Comparison of ENCODE assay signal across 12 cellular contexts in the genomic region with DNA sequence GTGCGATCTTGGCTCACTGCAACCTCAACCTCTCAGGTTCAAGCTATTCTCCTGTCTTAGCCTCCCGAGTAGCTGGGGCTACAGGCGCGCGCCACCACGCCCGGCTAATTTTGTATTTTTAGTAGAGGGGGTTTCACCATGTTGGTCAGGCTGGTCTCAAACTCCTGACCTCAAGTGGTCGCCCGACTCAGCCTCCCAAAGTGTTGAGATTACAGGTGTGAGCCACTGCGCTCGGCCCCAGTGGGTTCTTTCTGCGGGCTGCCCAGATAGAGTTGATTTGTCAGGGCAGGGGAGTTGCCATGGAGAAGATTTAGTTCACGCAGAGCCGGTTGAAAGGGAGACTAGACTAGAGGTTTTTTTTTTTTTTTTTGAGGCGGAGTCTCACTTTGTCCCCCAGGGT. TPM values are rescaled to one million over a fixed set of nuclear protein-coding genes. Genes with fewer than 3 reads are reported as not detected.
DNase-seq lines count a peak whose midpoint lies in the region; ATAC-seq and TF ChIP-seq lines count a peak whose summit lies in the region.
"Had no signal": no experiment of that assay in that cellular context is flagged by ENCODE, and none has a peak within 500 bp of the region (broad histone marks: within the 10 kb centered on the region; RNA-seq: fewer than 3 reads in every experiment).

No MANE protein-coding gene starts in this region.

- H3K9me3 Mint-ChIP-seq in CD4-positive, alpha-beta memory T cell: no peaks in the 10 kb centered on the region
- H3K9me3 Mint-ChIP-seq in HFFc6: no peaks in the 10 kb centered on the region
- H3K9me3 Mint-ChIP-seq in activated T-helper 17 cell treated with anti-CD3 and anti-CD28 coated beads, Interleukin-2, amount 50 U/mL, for 72 hours: no peaks in the 10 kb centered on the region
- H3K9me3 Mint-ChIP-seq in mesothelial cell of epicardium: peaks cover 2% of the 10 kb centered on the region

- H3K27me3 ChIP-seq in CD4-positive, alpha-beta memory T cell (ENCODE audit: insufficient read depth, low read length): no peaks in the 10 kb centered on the region

- DNase-seq in CD4-positive, alpha-beta memory T cell: no peak
- DNase-seq in HFFc6: no peak
- no peak for DNase-seq in mesothelial cell of epicardium (ENCODE audit: low spot score in 2 of 2, unreplicated experiment in 2 of 2)
- no peak for DNase-seq in stimulated activated CD4-positive, alpha-beta T cell treated with anti-CD3 and anti-CD28 coated beads, Interleukin-2, amount 100 ng/mL, for 48 hours
- no peak for DNase-seq in NCI-H446 (lab: John Stamatoyannopoulos, UW)
- DNase-seq: dermis blood vessel endothelial cell, MV-4-11, NCI-H524 treated with DMSO at 0.1 percent for 48 hours had no signal

- H3K4me3 ChIP-seq in CD4-positive, alpha-beta memory T cell (ENCODE audit: low read length in 2 of 2): no peak overlapping the region

- H3K4me1 ChIP-seq in CD4-positive, alpha-beta memory T cell (ENCODE audit: insufficient read depth, low read length): peaks cover 24% of the 10 kb centered on the region

- no peak for ATAC-seq in activated T-helper 17 cell treated with anti-CD3 and anti-CD28 coated beads, Interleukin-2, amount 50 U/mL, for 72 hours (replicated peaks)
- ATAC-seq in GM18870 (IDR thresholded peaks at IDR 0.05; ENCODE audit: unreplicated experiment): no peak
- no peak for ATAC-seq in GM18498 (IDR thresholded peaks at IDR 0.05; ENCODE audit: unreplicated experiment)

- H3K27me3 Mint-ChIP-seq in CD4-positive, alpha-beta memory T cell: no peaks in the 10 kb centered on the region
- H3K27me3 Mint-ChIP-seq in HFFc6 (ENCODE audit: insufficient read depth) (no peaks in the 10 kb centered on the region; the same call in 1 of the 2 replicates), mesothelial cell of epicardium (ENCODE audit: low read depth) (no peaks in the 10 kb centered on the region)
- no peaks in the 10 kb centered on the region for H3K27me3 Mint-ChIP-seq in activated T-helper 17 cell treated with anti-CD3 and anti-CD28 coated beads, Interleukin-2, amount 50 U/mL, for 72 hours

- H3K4me1 Mint-ChIP-seq in CD4-positive, alpha-beta memory T cell: peaks cover 15 to 34% (median 22%) of the 10 kb centered on the region in 4 donors
- H3K4me1 Mint-ChIP-seq in HFFc6 (ENCODE audit: low read depth) (peaks cover 21% of the 10 kb centered on the region), mesothelial cell of epicardium (peaks cover 35% of the 10 kb centered on the region)
- H3K4me1 Mint-ChIP-seq in activated T-helper 17 cell treated with anti-CD3 and anti-CD28 coated beads, Interleukin-2, amount 50 U/mL, for 72 hours: peaks cover 7% of the 10 kb centered on the region

- peak overlapping the region in 1 of 7 donors; percentile 90 for H3K27ac Mint-ChIP-seq in CD4-positive, alpha-beta memory T cell
- H3K27ac Mint-ChIP-seq in HFFc6 (no peak overlapping the region), mesothelial cell of epicardium (no peak overlapping the region)
- no peak overlapping the region for H3K27ac Mint-ChIP-seq in activated T-helper 17 cell treated with anti-CD3 and anti-CD28 coated beads, Interleukin-2, amount 50 U/mL, for 72 hours

- CTCF ChIA-PET in CD4-positive, alpha-beta memory T cell (lab: Charles Lee; ENCODE audit: partially characterized antibody): interaction anchor here (1.4 kb wide), 1 partner anchor 28 kb away, joined by 3 read pairs; no protein-coding TSS in a partner anchor

- H3K27ac ChIP-seq in CD4-positive, alpha-beta memory T cell (ENCODE audit: low read depth, low read length): no peak overlapping the region

- peaks cover 0 to 17% of the 10 kb centered on the region in 2 donors for H3K36me3 Mint-ChIP-seq in CD4-positive, alpha-beta memory T cell
- peaks cover 3% of the 10 kb centered on the region; the same call in 1 of the 2 replicates for H3K36me3 Mint-ChIP-seq in HFFc6 (ENCODE audit: low read depth)
- H3K36me3 Mint-ChIP-seq in activated T-helper 17 cell treated with anti-CD3 and anti-CD28 coated beads, Interleukin-2, amount 50 U/mL, for 72 hours (ENCODE audit: low read depth): peaks cover 29% of the 10 kb centered on the region
- H3K36me3 Mint-ChIP-seq in mesothelial cell of epicardium: peaks cover 8% of the 10 kb centered on the region

- intact Hi-C loops in CD4-positive, alpha-beta memory T cell (cut with micrococcal nuclease): loop anchor here (5.0 kb wide), 1 partner anchor 301 kb away; a partner anchor contains a TSS

- H3K36me3 ChIP-seq in CD4-positive, alpha-beta memory T cell (ENCODE audit: insufficient read depth, low read length): no peaks in the 10 kb centered on the region

- peak overlapping the region in 7 of 8 donors; percentile 70 to 85 (median 76) for H3K4me3 Mint-ChIP-seq in CD4-positive, alpha-beta memory T cell
- H3K4me3 Mint-ChIP-seq in HFFc6: peak overlapping the region; percentile 92
- H3K4me3 Mint-ChIP-seq in activated T-helper 17 cell treated with anti-CD3 and anti-CD28 coated beads, Interleukin-2, amount 50 U/mL, for 72 hours: peak overlapping the region; percentile 74
- H3K4me3 Mint-ChIP-seq in mesothelial cell of epicardium: peak overlapping the region; percentile 79

- POLR2A ChIA-PET in CD4-positive, alpha-beta memory T cell (lab: Charles Lee; ENCODE audit: partially characterized antibody): no interaction called here

- TF ChIP-seq CTCF in HFFc6 (IDR thresholded peaks at IDR 0.05) (no peak), mesothelial cell of epicardium (IDR thresholded peaks at IDR 0.05; ENCODE audit: unreplicated experiment) (no peak)

- no peaks in the 10 kb centered on the region for H3K9me3 ChIP-seq in CD4-positive, alpha-beta memory T cell (ENCODE audit: control insufficient read depth in 1 of 2, low read length in 2 of 2)

RNA-seq across cellular contexts. Expression of a gene that starts 1.7 kb away (rescaled TPM):
- total RNA-seq in CD4-positive, alpha-beta memory T cell: 100 to 1,000 TPM; 257 to 263 TPM
- polyA plus RNA-seq in CD4-positive, alpha-beta memory T cell: 100 to 1,000 TPM; 102 to 126 TPM
- 10 to 100 TPM; 47.3 to 67.6 (median 62.5) TPM for total RNA-seq in HFFc6 (2021; fragmentation: NEBNext Ultra II Directional; extraction: Animal tissue kit (Norgen Biotek cat#: 25700))
- 100 to 1,000 TPM; 111 to 139 TPM for total RNA-seq in activated T-helper 17 cell treated with anti-CD3 and anti-CD28 coated beads, Interleukin-2, amount 50 U/mL, for 72 hours
- 102 to 117 TPM (median 103 TPM) in 3 replicates for total RNA-seq in mesothelial cell of epicardium

RNA-seq across cellular contexts. Expression of a gene that starts 18.1 kb away (rescaled TPM):
- 1 to 10 TPM; 5.3 to 8.1 TPM for total RNA-seq in CD4-positive, alpha-beta memory T cell
- polyA plus RNA-seq in CD4-positive, alpha-beta memory T cell: under 1 TPM; 0.26 to 0.77 TPM
- 1 to 10 TPM in 5 of 6 experiments, under 1 TPM in 1; 0.96 to 2.9 (median 1.6) TPM for total RNA-seq in HFFc6 (2021; fragmentation: NEBNext Ultra II Directional; extraction: Animal tissue kit (Norgen Biotek cat#: 25700))
- total RNA-seq in activated T-helper 17 cell treated with anti-CD3 and anti-CD28 coated beads, Interleukin-2, amount 50 U/mL, for 72 hours: 1 to 10 TPM; 5.3 to 6.1 TPM
- total RNA-seq in mesothelial cell of epicardium: 31.9 to 33.3 TPM (median 33.0 TPM) in 3 replicates
- total RNA-seq: Daoy had no signal

RNA-seq across cellular contexts. Expression of a gene that starts 37.0 kb away (rescaled TPM):
- total RNA-seq in CD4-positive, alpha-beta memory T cell: 10 to 100 TPM; 36.6 to 37.6 TPM
- polyA plus RNA-seq in CD4-positive, alpha-beta memory T cell: 10 to 100 TPM; 24.6 to 65.2 TPM
- total RNA-seq in HFFc6 (2021; fragmentation: NEBNext Ultra II Directional; extraction: Animal tissue kit (Norgen Biotek cat#: 25700)): 10 to 100 TPM; 27.7 to 36.3 (median 33.7) TPM
- 10 to 100 TPM; 45.8 to 47.4 TPM for total RNA-seq in activated T-helper 17 cell treated with anti-CD3 and anti-CD28 coated beads, Interleukin-2, amount 50 U/mL, for 72 hours
- 30.3 to 31.6 TPM (median 30.6 TPM) in 3 replicates for total RNA-seq in mesothelial cell of epicardium

RNA-seq across cellular contexts. Expression of a gene that starts 55.0 kb away (rescaled TPM):
- total RNA-seq in CD4-positive, alpha-beta memory T cell: 1 to 10 TPM; 5.1 to 5.8 TPM
- polyA plus RNA-seq in CD4-positive, alpha-beta memory T cell: 1 to 10 TPM; 2.6 to 4.0 TPM
- 10 to 100 TPM in 2 of 6 experiments, 1 to 10 TPM in 4; 8.0 to 14.8 (median 9.3) TPM for total RNA-seq in HFFc6 (2021; fragmentation: NEBNext Ultra II Directional; extraction: Animal tissue kit (Norgen Biotek cat#: 25700))
- total RNA-seq in activated T-helper 17 cell treated with anti-CD3 and anti-CD28 coated beads, Interleukin-2, amount 50 U/mL, for 72 hours: 1 to 10 TPM; 1.1 to 2.0 TPM
- total RNA-seq in mesothelial cell of epicardium: 25.0 to 26.5 TPM (median 25.5 TPM) in 3 replicates
